In the genomic region with DNA sequence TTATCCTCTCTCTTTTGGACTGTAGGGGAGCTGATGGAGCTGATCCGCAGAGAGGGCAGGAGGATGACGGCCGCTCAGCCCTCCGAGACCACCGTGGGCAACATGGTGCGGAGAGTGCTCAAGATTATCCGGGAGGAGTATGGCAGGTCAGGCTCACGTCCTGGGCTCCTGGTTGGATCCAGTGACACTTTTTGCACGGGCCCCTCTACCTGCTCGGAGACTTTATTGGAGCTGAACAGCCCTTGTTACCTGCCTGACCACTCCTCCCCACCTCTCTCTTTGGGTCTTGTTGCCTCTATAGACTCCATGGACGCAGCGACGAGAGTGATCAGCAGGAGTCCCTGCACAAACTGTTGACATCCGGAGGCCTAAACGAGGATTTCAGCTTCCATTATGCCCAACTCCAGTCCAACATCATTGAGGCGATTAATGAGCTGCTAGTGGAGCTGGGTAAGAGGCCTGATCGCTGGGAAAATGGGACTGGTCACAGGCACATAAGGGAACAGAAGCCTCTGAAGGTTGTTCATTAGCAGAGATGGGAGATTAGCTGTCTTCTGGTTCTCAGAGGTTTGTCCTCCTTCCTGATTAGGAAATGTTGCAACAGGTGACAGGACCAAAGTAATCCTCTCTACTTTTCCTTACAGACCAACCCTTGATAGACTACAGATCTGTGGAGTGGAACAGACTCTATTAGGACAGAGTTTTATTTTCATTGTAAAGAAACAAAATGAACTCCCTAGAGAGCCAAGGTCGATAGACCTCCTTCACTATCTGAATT, we compare ENCODE assay signal across 8 cellular contexts. TPM values are rescaled to one million over a fixed set of nuclear protein-coding genes. Genes with fewer than 3 reads are reported as not detected.
DNase-seq lines count a peak whose midpoint lies in the region; ATAC-seq lines count a peak whose summit lies in the region.

No MANE protein-coding gene starts in this region.

- CTCF ChIA-PET in CD4-positive, alpha-beta memory T cell (lab: Charles Lee; ENCODE audit: partially characterized antibody): interaction anchor here (1.3 to 1.7 kb wide), 5 partner anchors 8 to 142 kb away, joined by 3 to 10 read pairs (median 4); no protein-coding TSS in a partner anchor

- H4K20me1 ChIP-seq in Karpas-422 (ENCODE audit: insufficient read depth, low read depth, low read length): peaks cover 2% of the 10 kb centered on the region; the same call in 1 of the 2 replicates

- H3K27ac Mint-ChIP-seq in CD4-positive, alpha-beta memory T cell: peak overlapping the region; percentile 94 to 100 (median 99)
- H3K27ac Mint-ChIP-seq in central memory CD8-positive, alpha-beta T cell (ENCODE audit: low read depth): peak overlapping the region; percentile 97

- H3K27ac ChIP-seq in CD4-positive, alpha-beta memory T cell (ENCODE audit: low read depth, low read length): peak overlapping the region; percentile 80
- H3K27ac ChIP-seq in Karpas-422 (ENCODE audit: low read length) (peak overlapping the region; percentile 23; the same call in 1 of the 2 replicates), muscle layer of colon (ENCODE audit: low read depth, low read length) (peak overlapping the region; percentile 78)

- peak in 1 of 5 donors; percentile 3 for DNase-seq in CD4-positive, alpha-beta memory T cell
- DNase-seq in Karpas-422: peak; percentile 65
- DNase-seq in central memory CD8-positive, alpha-beta T cell (ENCODE audit: low spot score in 2 of 2): no peak
- no peak for DNase-seq in SHP77 treated with DMSO at 0.1 percent for 48 hours (lab: John Stamatoyannopoulos, UW)
- no peak for DNase-seq in NCI-H510A (lab: John Stamatoyannopoulos, UW)
- no peak for DNase-seq in HT-29 (ENCODE audit: low spot score)

- no peaks in the 10 kb centered on the region for H3K27me3 Mint-ChIP-seq in CD4-positive, alpha-beta memory T cell
- H3K27me3 Mint-ChIP-seq in central memory CD8-positive, alpha-beta T cell: no peaks in the 10 kb centered on the region

- H3K79me2 ChIP-seq in Karpas-422 (ENCODE audit: low read length): peaks cover 20% of the 10 kb centered on the region

- H3K9me2 ChIP-seq in Karpas-422 (replicated peaks; ENCODE audit: insufficient read depth, low read length): no peaks in the 10 kb centered on the region

- H3K36me3 Mint-ChIP-seq in CD4-positive, alpha-beta memory T cell: peaks cover 39 to 57% of the 10 kb centered on the region in 2 donors
- peaks cover 46% of the 10 kb centered on the region for H3K36me3 Mint-ChIP-seq in central memory CD8-positive, alpha-beta T cell (ENCODE audit: insufficient read depth)

- no peaks in the 10 kb centered on the region for H3K27me3 ChIP-seq in CD4-positive, alpha-beta memory T cell (ENCODE audit: insufficient read depth, low read length)
- H3K27me3 ChIP-seq in Karpas-422 (ENCODE audit: low read length): no peaks in the 10 kb centered on the region
- no peaks in the 10 kb centered on the region for H3K27me3 ChIP-seq in muscle layer of colon (ENCODE audit: control insufficient read depth in 1 of 2, insufficient read depth in 2 of 2, low read length in 2 of 2)

- H3K4me1 ChIP-seq in CD4-positive, alpha-beta memory T cell (ENCODE audit: insufficient read depth, low read length): peaks cover 25% of the 10 kb centered on the region
- H3K4me1 ChIP-seq in Karpas-422 (ENCODE audit: low read length): peaks cover 17% of the 10 kb centered on the region
- H3K4me1 ChIP-seq in muscle layer of colon (ENCODE audit: insufficient read depth, low read length): peaks cover 10% of the 10 kb centered on the region

- peaks cover 31 to 51% (median 40%) of the 10 kb centered on the region in 4 donors for H3K4me1 Mint-ChIP-seq in CD4-positive, alpha-beta memory T cell
- H3K4me1 Mint-ChIP-seq in central memory CD8-positive, alpha-beta T cell: peaks cover 49% of the 10 kb centered on the region

- no peaks in the 10 kb centered on the region for H3K9me3 ChIP-seq in CD4-positive, alpha-beta memory T cell (ENCODE audit: control insufficient read depth in 1 of 2, low read length in 2 of 2)
- H3K9me3 ChIP-seq in Karpas-422 (ENCODE audit: low read length): peaks cover 5% of the 10 kb centered on the region; the same call in 1 of the 2 replicates
- no peaks in the 10 kb centered on the region for H3K9me3 ChIP-seq in muscle layer of colon (ENCODE audit: low read length)

- H3K4me3 Mint-ChIP-seq in CD4-positive, alpha-beta memory T cell: peak overlapping the region; percentile 93 to 98 (median 97)
- peak overlapping the region; percentile 97 for H3K4me3 Mint-ChIP-seq in central memory CD8-positive, alpha-beta T cell

- peak overlapping the region; percentile 94 for H3K4me2 ChIP-seq in Karpas-422 (ENCODE audit: low read depth, low read length, poor library complexity, severe bottlenecking)

- no peaks in the 10 kb centered on the region for H3K9me3 Mint-ChIP-seq in CD4-positive, alpha-beta memory T cell
- H3K9me3 Mint-ChIP-seq in central memory CD8-positive, alpha-beta T cell: no peaks in the 10 kb centered on the region

- ATAC-seq in central memory CD8-positive, alpha-beta T cell (replicated peaks; ENCODE audit: extremely low read depth, poor library complexity, severe bottlenecking): no peak
- no peak for ATAC-seq in activated CD4-positive, CD25-positive, alpha-beta regulatory T cell treated with anti-CD3 and anti-CD28 coated beads, Interleukin-2, amount 50 U/mL, for 24 hours

- H3K9ac ChIP-seq in Karpas-422 (ENCODE audit: low read length) (peak overlapping the region; percentile 87), muscle layer of colon (ENCODE audit: low read length) (peak overlapping the region; percentile 87)

- 0 out of 2 replicates have a peak overlapping the region, but pooled peaks have one; percentile 39 for H2AFZ ChIP-seq in Karpas-422 (ENCODE audit: low read length)

- POLR2A ChIA-PET in CD4-positive, alpha-beta memory T cell (lab: Charles Lee; ENCODE audit: partially characterized antibody): interaction anchor here (1.0 to 2.5 kb wide), 17 partner anchors 8 to 291 kb away, joined by 3 to 16 read pairs (median 4); partner anchors contain the start of genes ACYP1, DLST and ZC2HC1C

- intact Hi-C loops in CD4-positive, alpha-beta memory T cell (cut with micrococcal nuclease): loop anchor here (2.0 to 5.0 kb wide), 2 partner anchors 47 to 124 kb away; partner anchors contain the start of genes MLH3 and NEK9

- H3K36me3 ChIP-seq in CD4-positive, alpha-beta memory T cell (ENCODE audit: insufficient read depth, low read length): peaks cover 31% of the 10 kb centered on the region
- peaks cover 31% of the 10 kb centered on the region; the same call in 1 of the 2 replicates for H3K36me3 ChIP-seq in Karpas-422 (ENCODE audit: insufficient read depth, low read length)
- peaks cover 31% of the 10 kb centered on the region for H3K36me3 ChIP-seq in muscle layer of colon (ENCODE audit: insufficient read depth, low read length)

- peak overlapping the region; percentile 70 to 89 for H3K4me3 ChIP-seq in CD4-positive, alpha-beta memory T cell (ENCODE audit: low read length in 2 of 2)
- peak overlapping the region; percentile 89 for H3K4me3 ChIP-seq in Karpas-422 (ENCODE audit: low read length)
- peak overlapping the region; percentile 79 to 98 for H3K4me3 ChIP-seq in muscle layer of colon (ENCODE audit: low read depth in 1 of 2, low read length in 2 of 2)

RNA-seq across cellular contexts. Expression of gene EIF2B2, which starts 0.7 kb away (rescaled TPM):
- total RNA-seq in CD4-positive, alpha-beta memory T cell: 10 to 100 TPM; 31.3 to 31.7 TPM
- 10 to 100 TPM; 32.6 to 38.8 TPM for polyA plus RNA-seq in CD4-positive, alpha-beta memory T cell
- 86.5 and 106 TPM in 2 replicates for total RNA-seq in Karpas-422 (2014; rRNA removed; shearing (Covaris generic); ENCODE audit: low replicate concordance)
- 57.0 and 70.2 TPM in 2 replicates for total RNA-seq in HT-29 (2014; rRNA removed; shearing (Covaris generic))

RNA-seq across cellular contexts. Expression of gene MLH3, which starts 47.8 kb away (rescaled TPM):
- total RNA-seq in CD4-positive, alpha-beta memory T cell: 10 to 100 TPM; 24.9 to 26.8 TPM
- 10 to 100 TPM in 1 of 2 donors, 1 to 10 TPM in 1; 3.9 to 12.6 TPM for polyA plus RNA-seq in CD4-positive, alpha-beta memory T cell
- total RNA-seq in Karpas-422 (2014; rRNA removed; shearing (Covaris generic); ENCODE audit: low replicate concordance): 58.3 and 71.5 TPM in 2 replicates
- total RNA-seq in HT-29 (2014; rRNA removed; shearing (Covaris generic)): 3.5 and 6.7 TPM in 2 replicates

RNA-seq across cellular contexts. Expression of gene PGF, which starts 48.0 kb away (rescaled TPM):
- total RNA-seq in CD4-positive, alpha-beta memory T cell: not detected
- under 1 TPM; 0.11 to 0.13 TPM for polyA plus RNA-seq in CD4-positive, alpha-beta memory T cell
- 3.5 and 8.3 TPM in 2 replicates for total RNA-seq in Karpas-422 (2014; rRNA removed; shearing (Covaris generic); ENCODE audit: low replicate concordance)
- total RNA-seq in HT-29 (2014; rRNA removed; shearing (Covaris generic)): 1.5 and 1.8 TPM in 2 replicates

Comparison
In these comparisons a context has a peak if more than half of its experiments do, and no peak if none do; other contexts are left out.
1. H3K27ac ChIP-seq: peak in every context shown above with its lines; median percentile 80 in CD4-positive, alpha-beta memory T cell; 78 in muscle layer of colon; 23 in Karpas-422.